Comparison of ENCODE assay signal across 11 cellular contexts in genomic region chr9:115207003-115207837, GRCh38.
DNase-seq lines count a peak whose midpoint lies in the region; ATAC-seq and TF ChIP-seq lines count a peak whose summit lies in the region.
"Had no signal": no experiment of that assay in that cellular context is flagged by ENCODE, and none has a peak within 500 bp of the region (broad histone marks: within the 10 kb centered on the region; RNA-seq: fewer than 3 reads in every experiment).

No MANE protein-coding gene starts in this region.

- peak overlapping the region; percentile 94 for H3K27ac ChIP-seq in OCI-LY3 (ENCODE audit: low read length)
- H3K27ac ChIP-seq: right atrium auricular region had no signal

- peak overlapping the region; percentile 74 for H3K4me2 ChIP-seq in OCI-LY3 (ENCODE audit: low read length)

- H3K9ac ChIP-seq in OCI-LY3 (ENCODE audit: low read length): peak overlapping the region; percentile 66

- peak overlapping the region; percentile 38 for H3K4me3 ChIP-seq in OCI-LY3 (ENCODE audit: low read length)
- H3K4me3 ChIP-seq: right atrium auricular region had no signal

- TF ChIP-seq CTCF in OCI-LY3 (IDR thresholded peaks at IDR 0.05; ENCODE audit: low read depth, low read length): no peak

- H3K79me2 ChIP-seq in OCI-LY3 (ENCODE audit: low read length): no peaks in the 10 kb centered on the region

- no peaks in the 10 kb centered on the region for H3K27me3 ChIP-seq in OCI-LY3 (ENCODE audit: low read depth, low read length)
- H3K27me3 ChIP-seq: right atrium auricular region had no signal

- H4K20me1 ChIP-seq in OCI-LY3 (ENCODE audit: insufficient read depth, low read length): no peaks in the 10 kb centered on the region

- no peaks in the 10 kb centered on the region for H3K9me3 ChIP-seq in OCI-LY3 (ENCODE audit: insufficient read depth, low read length)
- H3K9me3 ChIP-seq: right atrium auricular region had no signal

- intact Hi-C loops in Right ventricle myocardium inferior (cut with DNase I): no loop called here

- no peaks in the 10 kb centered on the region for H3K36me3 ChIP-seq in OCI-LY3 (replicated peaks; ENCODE audit: low read depth, low read length)
- H3K36me3 ChIP-seq: right atrium auricular region had no signal

- H3K4me1 ChIP-seq in OCI-LY3 (ENCODE audit: low read length): peaks cover 94% of the 10 kb centered on the region
- H3K4me1 ChIP-seq: right atrium auricular region had no signal

- 0 out of 2 replicates have a peak overlapping the region, but pooled peaks have one; percentile 9 for H2AFZ ChIP-seq in OCI-LY3 (ENCODE audit: low read depth, low read length)

- peak; percentile 2 for DNase-seq in activated T-cell treated with anti-CD3 and anti-CD28 coated beads for 48 hours (ENCODE audit: low read depth)
- DNase-seq in activated T-cell treated with anti-CD3 and anti-CD28 coated beads, Interleukin-2, amount 50 U/mL, for 1 hour: no peak
- peak; percentile 30 for DNase-seq in stimulated activated CD8-positive, alpha-beta memory T cell treated with anti-CD3 and anti-CD28 coated beads, Interleukin-4, amount 100 ng/mL, for 48 hours
- no peak for DNase-seq in effector CD4-positive, alpha-beta T cell
- DNase-seq in OCI-M2 (lab: John Stamatoyannopoulos, UW; ENCODE audit: unreplicated experiment): no peak
- no peak for DNase-seq in Right ventricle myocardium inferior (ENCODE audit: missing footprints)
- DNase-seq: hypothalamus, NCI-H1048 had no signal

- ATAC-seq in HG02759 (IDR thresholded peaks at IDR 0.05; ENCODE audit: unreplicated experiment) (peak; percentile 45), Right ventricle myocardium inferior (no peak)

Comparison
In these comparisons a context has a peak if more than half of its experiments do, and no peak if none do; other contexts are left out.
1. DNase-seq: peak in activated T-cell treated with anti-CD3 and anti-CD28 coated beads for 48 hours (single experiment) and stimulated activated CD8-positive, alpha-beta memory T cell treated with anti-CD3 and anti-CD28 coated beads, Interleukin-4, amount 100 ng/mL, for 48 hours (single experiment); none in activated T-cell treated with anti-CD3 and anti-CD28 coated beads, Interleukin-2, amount 50 U/mL, for 1 hour (single experiment), effector CD4-positive, alpha-beta T cell (single experiment), OCI-M2 (single experiment) and Right ventricle myocardium inferior (single experiment).